24 cellular contexts compared by ENCODE assay signal in the genomic region with DNA sequence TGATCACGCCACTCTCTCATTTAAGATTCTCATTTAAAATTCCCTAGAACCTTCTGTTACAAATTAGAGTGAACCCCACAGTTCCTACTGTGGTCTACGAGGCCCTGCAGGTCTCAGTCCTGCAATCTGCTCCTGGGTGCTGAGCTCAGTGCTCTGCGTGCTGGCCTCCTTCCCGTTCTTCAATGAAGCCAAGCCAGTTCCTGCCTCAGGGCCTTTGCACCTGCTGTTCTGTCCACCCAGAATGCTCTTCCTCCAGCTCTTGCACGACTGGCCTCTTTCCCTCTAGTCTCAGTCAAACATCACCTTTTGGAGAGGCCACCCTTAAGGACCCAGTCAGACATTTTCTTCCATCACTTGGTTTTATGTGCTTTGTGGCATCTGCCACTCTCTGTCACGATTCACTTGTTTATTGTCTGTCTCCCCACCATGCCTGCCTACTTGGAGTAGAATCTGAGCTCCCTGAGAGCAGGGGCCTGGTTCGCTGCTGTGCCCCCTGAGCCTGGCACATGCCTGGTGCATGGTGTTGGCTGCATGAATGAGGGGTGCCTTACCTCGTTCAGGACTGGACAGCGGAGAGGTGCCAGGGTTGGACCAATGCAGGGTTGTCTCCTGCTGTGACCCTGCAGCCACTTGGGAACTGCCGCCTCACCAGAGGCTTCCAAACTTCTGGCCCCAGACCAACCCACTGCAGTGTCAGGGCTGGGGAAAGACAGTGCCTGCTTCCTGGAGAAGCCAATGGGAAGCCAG.
"Had no signal": no experiment of that assay in that cellular context is flagged by ENCODE, and none has a peak within 500 bp of the region (broad histone marks: within the 10 kb centered on the region; RNA-seq: fewer than 3 reads in every experiment).

No MANE protein-coding gene starts in this region.

- H3K9me3 ChIP-seq: ascending aorta, Peyer's patch, SJSA1 had no signal

- H3K4me3 ChIP-seq: ascending aorta, Peyer's patch, SJSA1 had no signal

- H3K4me1 Mint-ChIP-seq: brain; central memory CD8-positive, alpha-beta T cell had no signal

- H3K27ac Mint-ChIP-seq: activated CD4-positive, alpha-beta T cell treated with anti-CD3 and anti-CD28 coated beads for 36 hours; activated CD8-positive, alpha-beta T cell treated with anti-CD3 and anti-CD28 coated beads for 36 hours; activated naive CD8-positive, alpha-beta T cell treated with anti-CD3 and anti-CD28 coated beads, Interleukin-2, amount 50 U/mL, for 24 hours had no signal

- DNase-seq: activated CD4-positive, alpha-beta T cell treated with anti-CD3 and anti-CD28 coated beads for 36 hours; activated CD8-positive, alpha-beta memory T cell treated with anti-CD3 and anti-CD28 coated beads, Interleukin-2, amount 50 U/mL, for 48 hours; activated CD8-positive, alpha-beta T cell treated with anti-CD3 and anti-CD28 coated beads for 36 hours; activated naive CD4-positive, alpha-beta T cell treated with anti-CD3 and anti-CD28 coated beads, Interleukin-2, amount 50 U/mL, for 16 hours; activated naive CD8-positive, alpha-beta T cell treated with anti-CD3 and anti-CD28 coated beads, Interleukin-2, amount 50 U/mL, for 24 hours; activated T-cell treated with anti-CD3 and anti-CD28 coated beads, Interleukin-2, amount 50 U/mL, for 1 hour; amniotic stem cell; Karpas-422; NCI-H1105 treated with DMSO at 0.1 percent for 48 hours; NCI-H1436 treated with DMSO at 0.1 percent for 48 hours; NCI-H187; NCI-H2081; NCI-H510A treated with DMSO at 0.1 percent for 48 hours; NCI-H69; NK-92 treated with Interleukin-12 subunit alpha and Interleukin-12 subunit beta, amount 100 ng/mL, for 24 hours; OCI-M1; Peyer's patch; SHP77; T-helper 1 cell; WERI-Rb-1 had no signal

- ATAC-seq: activated CD4-positive, alpha-beta T cell treated with anti-CD3 and anti-CD28 coated beads for 36 hours; activated CD8-positive, alpha-beta T cell treated with anti-CD3 and anti-CD28 coated beads for 36 hours; activated naive CD8-positive, alpha-beta T cell treated with anti-CD3 and anti-CD28 coated beads, Interleukin-2, amount 50 U/mL, for 24 hours had no signal

- H3K27ac ChIP-seq: ascending aorta, Peyer's patch, SJSA1, WERI-Rb-1 had no signal

- H3K36me3 Mint-ChIP-seq: brain had no signal

- H3K9me3 Mint-ChIP-seq: activated CD8-positive, alpha-beta T cell treated with anti-CD3 and anti-CD28 coated beads for 36 hours; activated naive CD8-positive, alpha-beta T cell treated with anti-CD3 and anti-CD28 coated beads, Interleukin-2, amount 50 U/mL, for 24 hours; central memory CD8-positive, alpha-beta T cell had no signal

- H3K4me1 ChIP-seq: ascending aorta, Peyer's patch, SJSA1 had no signal

- H3K27me3 ChIP-seq: ascending aorta, Peyer's patch, SJSA1 had no signal

- H3K36me3 ChIP-seq: ascending aorta, Peyer's patch, SJSA1, WERI-Rb-1 had no signal

- H3K4me3 Mint-ChIP-seq: activated CD4-positive, alpha-beta T cell treated with anti-CD3 and anti-CD28 coated beads for 36 hours; activated CD8-positive, alpha-beta T cell treated with anti-CD3 and anti-CD28 coated beads for 36 hours; activated naive CD8-positive, alpha-beta T cell treated with anti-CD3 and anti-CD28 coated beads, Interleukin-2, amount 50 U/mL, for 24 hours; brain; central memory CD8-positive, alpha-beta T cell had no signal

- H3K27me3 Mint-ChIP-seq: activated CD8-positive, alpha-beta T cell treated with anti-CD3 and anti-CD28 coated beads for 36 hours; activated naive CD8-positive, alpha-beta T cell treated with anti-CD3 and anti-CD28 coated beads, Interleukin-2, amount 50 U/mL, for 24 hours had no signal
